Comparison of ENCODE assay signal across 9 cellular contexts in genomic region chr17:65750678-65751077, GRCh38.
DNase-seq lines count a peak whose midpoint lies in the region; ATAC-seq and TF ChIP-seq lines count a peak whose summit lies in the region.
"Had no signal": no experiment of that assay in that cellular context is flagged by ENCODE, and none has a peak within 500 bp of the region (broad histone marks: within the 10 kb centered on the region; RNA-seq: fewer than 3 reads in every experiment).

No MANE protein-coding gene starts in this region.

- H3K36me3 ChIP-seq in DND-41 (ENCODE audit: insufficient read depth, low read length) (no peaks in the 10 kb centered on the region), tibial artery (no peaks in the 10 kb centered on the region)

- intact Hi-C loops in posterior vena cava (cut with DNase I), result no loop called here
- intact Hi-C loops in tibial artery (cut with DNase I; ENCODE audit: low total_unique reads), result no loop called here

- peaks cover 10% of the 10 kb centered on the region for H3K27me3 Mint-ChIP-seq in activated CD4-positive, alpha-beta T cell treated with anti-CD3 and anti-CD28 coated beads, Interleukin-2, amount 10 ng/mL, durations not matched to agents 7 days and 5 days

- POLR2A ChIA-PET in activated CD4-positive, alpha-beta T cell treated with anti-CD3 and anti-CD28 coated beads, Interleukin-2, amount 10 ng/mL, durations not matched to agents 7 days and 5 days (lab: Charles Lee), result no interaction called here

- H3K27me3 ChIP-seq in DND-41 (ENCODE audit: insufficient read depth, low read length, poor library complexity) (no peaks in the 10 kb centered on the region), tibial artery (no peaks in the 10 kb centered on the region)

- peak; percentile 100 for ATAC-seq in DND-41 (ENCODE audit: insufficient read depth, low read depth)
- ATAC-seq in GM18873 (IDR thresholded peaks at IDR 0.05; ENCODE audit: low FRiP score, unreplicated experiment), result no peak

- H3K9me3 Mint-ChIP-seq in activated CD4-positive, alpha-beta T cell treated with anti-CD3 and anti-CD28 coated beads, Interleukin-2, amount 10 ng/mL, durations not matched to agents 7 days and 5 days, result peaks cover 4% of the 10 kb centered on the region
- H3K9me3 Mint-ChIP-seq: neural crest cell had no signal

- H2AFZ ChIP-seq in DND-41 (ENCODE audit: low read depth, low read length), result no peak overlapping the region

- CTCF ChIA-PET in activated CD4-positive, alpha-beta T cell treated with anti-CD3 and anti-CD28 coated beads, Interleukin-2, amount 10 ng/mL, durations not matched to agents 7 days and 5 days (lab: Charles Lee), result no interaction called here

- DNase-seq in DND-41 (peak; percentile 88), NCI-H2029 treated with DMSO at 0.1 percent for 48 hours (lab: John Stamatoyannopoulos, UW) (peak; percentile 51), epithelial cell of esophagus (ENCODE audit: low read depth) (peak; percentile 97), posterior vena cava (ENCODE audit: low spot score) (peak; percentile 84), tibial artery (no peak), coronary artery (ENCODE audit: low spot score) (no peak)
- DNase-seq in activated CD4-positive, alpha-beta T cell treated with anti-CD3 and anti-CD28 coated beads, Interleukin-2, amount 10 ng/mL, durations not matched to agents 7 days and 5 days, result peak; percentile 54

- H3K4me1 ChIP-seq in DND-41 (ENCODE audit: insufficient read depth, low read length), result peaks cover 23% of the 10 kb centered on the region
- peaks cover 0 to 22% (median 4%) of the 10 kb centered on the region in 4 donors for H3K4me1 ChIP-seq in tibial artery

- H3K4me3 Mint-ChIP-seq in activated CD4-positive, alpha-beta T cell treated with anti-CD3 and anti-CD28 coated beads, Interleukin-2, amount 10 ng/mL, durations not matched to agents 7 days and 5 days, result no peak overlapping the region
- H3K4me3 Mint-ChIP-seq: neural crest cell had no signal

- no peaks in the 10 kb centered on the region for H3K79me2 ChIP-seq in DND-41 (ENCODE audit: insufficient read depth, low read length)

- H3K9ac ChIP-seq in DND-41 (ENCODE audit: low read depth, low read length), result no peak overlapping the region

- peaks cover 22% of the 10 kb centered on the region for H3K4me1 Mint-ChIP-seq in activated CD4-positive, alpha-beta T cell treated with anti-CD3 and anti-CD28 coated beads, Interleukin-2, amount 10 ng/mL, durations not matched to agents 7 days and 5 days

- no peak overlapping the region for H3K4me3 ChIP-seq in DND-41 (ENCODE audit: low read depth in 1 of 2, low read length in 2 of 2)
- H3K4me3 ChIP-seq in epithelial cell of esophagus (ENCODE audit: low read length), result no peak overlapping the region
- H3K4me3 ChIP-seq in tibial artery, result no peak overlapping the region
- no peak overlapping the region for H3K4me3 ChIP-seq in coronary artery

- no peaks in the 10 kb centered on the region for H3K9me3 ChIP-seq in DND-41 (ENCODE audit: insufficient read depth, low read length, severe bottlenecking)
- H3K9me3 ChIP-seq in tibial artery, result no peaks in the 10 kb centered on the region

- H4K20me1 ChIP-seq in DND-41 (ENCODE audit: insufficient read depth, low read length), result no peaks in the 10 kb centered on the region

- TF ChIP-seq CTCF in DND-41 (IDR thresholded peaks at IDR 0.05; ENCODE audit: borderline replicate concordance, extremely low read depth, low read length, poor library complexity, severe bottlenecking) (no peak), epithelial cell of esophagus (IDR thresholded peaks at IDR 0.05; ENCODE audit: insufficient read depth, low read depth, low read length, missing control alignments) (no peak), tibial artery (IDR thresholded peaks at IDR 0.05) (no peak), coronary artery (IDR thresholded peaks at IDR 0.05) (no peak)

- no peak overlapping the region; the same call in 1 of the 2 replicates for H3K27ac ChIP-seq in DND-41 (ENCODE audit: low read length)
- no peak overlapping the region for H3K27ac ChIP-seq in tibial artery
- no peak overlapping the region for H3K27ac ChIP-seq in coronary artery

- H3K36me3 Mint-ChIP-seq in activated CD4-positive, alpha-beta T cell treated with anti-CD3 and anti-CD28 coated beads, Interleukin-2, amount 10 ng/mL, durations not matched to agents 7 days and 5 days (ENCODE audit: low read depth), result no peaks in the 10 kb centered on the region

- peak overlapping the region; percentile 10 for H3K27ac Mint-ChIP-seq in activated CD4-positive, alpha-beta T cell treated with anti-CD3 and anti-CD28 coated beads, Interleukin-2, amount 10 ng/mL, durations not matched to agents 7 days and 5 days

- H3K4me2 ChIP-seq in DND-41 (ENCODE audit: insufficient read depth, low read length), result peak overlapping the region; percentile 39

Comparison
In these comparisons a context has a peak if more than half of its experiments do, and no peak if none do; other contexts are left out.
1. DNase-seq: peak in DND-41 (single experiment), NCI-H2029 treated with DMSO at 0.1 percent for 48 hours (single experiment), activated CD4-positive, alpha-beta T cell treated with anti-CD3 and anti-CD28 coated beads, Interleukin-2, amount 10 ng/mL, durations not matched to agents 7 days and 5 days (single experiment), epithelial cell of esophagus (single experiment) and posterior vena cava (single experiment); none in tibial artery (0 of 2) and coronary artery (single experiment).